ENCODE assay signal across 26 cellular contexts in the genomic region with DNA sequence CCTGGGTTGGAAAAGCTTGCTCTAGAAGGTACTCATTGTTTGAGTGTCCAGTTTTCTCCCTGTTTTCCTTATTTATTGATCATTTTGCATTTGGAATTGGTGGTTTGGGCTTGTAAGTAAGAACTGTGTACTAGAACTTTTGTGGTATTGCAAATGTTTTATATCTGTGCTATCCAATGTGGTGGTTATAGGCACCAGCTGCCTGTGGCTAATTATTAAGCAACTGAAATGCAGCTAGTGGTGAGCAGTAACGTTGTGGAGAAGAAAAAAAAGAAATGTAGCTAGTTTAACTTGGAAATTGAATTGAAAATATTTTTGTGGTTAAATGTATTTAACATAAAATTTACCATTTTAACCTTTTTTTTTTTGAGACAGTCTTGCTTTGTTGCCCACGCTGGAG. TPM values are rescaled to one million over a fixed set of nuclear protein-coding genes. Genes with fewer than 3 reads are reported as not detected.
"Had no signal": no experiment of that assay in that cellular context is flagged by ENCODE, and none has a peak within 500 bp of the region (broad histone marks: within the 10 kb centered on the region; RNA-seq: fewer than 3 reads in every experiment).

No MANE protein-coding gene starts in this region.

- H3K27ac ChIP-seq: dorsolateral prefrontal cortex, gastrocnemius medialis, heart right ventricle, lower lobe of right lung, parathyroid adenoma, right atrium auricular region, stomach, thyroid gland had no signal

- H3K9me3 ChIP-seq: lower lobe of right lung, right atrium auricular region, stomach, thyroid gland had no signal

- H3K27me3 ChIP-seq: dorsolateral prefrontal cortex, gastrocnemius medialis, heart right ventricle, right atrium auricular region, stomach, thyroid gland had no signal

- ATAC-seq: gastrocnemius medialis; heart right ventricle; left colon; left ventricle myocardium superior; lower lobe of right lung; natural killer cell treated with Interleukin-12 subunit alpha and Interleukin-12 subunit beta and Interleukin-15 and Interleukin-18, amount 100 ng/mL, for 72 hours; sciatic nerve; stimulated activated effector memory CD8-positive, alpha-beta T cell treated with anti-CD3 and anti-CD28 coated beads, Interleukin-12 subunit alpha, Interleukin-12 subunit beta, amount 100 ng/mL, for 72 hours had no signal

- H3K4me1 ChIP-seq: gastrocnemius medialis, lower lobe of right lung, parathyroid adenoma, right atrium auricular region, thyroid gland had no signal

- DNase-seq: dorsolateral prefrontal cortex; effector CD4-positive, alpha-beta T cell; foreskin fibroblast; gastrocnemius medialis; heart right ventricle; hypothalamus; immature natural killer cell; islet precursor cell; kidney glomerular epithelial cell; left colon; left ventricle myocardium superior; lower lobe of right lung; naive B cell; stimulated activated CD4-positive, alpha-beta T cell treated with anti-CD3 and anti-CD28 coated beads, Interleukin-2, amount 100 ng/mL, for 24 hours; stimulated activated CD4-positive, alpha-beta T cell treated with anti-CD3 and anti-CD28 coated beads, Interleukin-4, amount 100 ng/mL, for 24 hours; stimulated activated naive CD4-positive, alpha-beta T cell treated with Interleukin-2 at 50 U/mL for 16 hours; stomach; thyroid gland; trophoblast cell had no signal

- H3K4me3 ChIP-seq: dorsolateral prefrontal cortex, gastrocnemius medialis, heart right ventricle, lower lobe of right lung, right atrium auricular region, stomach, thyroid gland had no signal

RNA-seq across cellular contexts. Expression of a gene that starts 55.2 kb away (rescaled TPM):
- total RNA-seq: glomerular endothelial cell, left ventricle myocardium superior, progenitor cell of endocrine pancreas, right atrium auricular region had no signal
- polyA plus RNA-seq: immature natural killer cell had no signal
